Comparison of ENCODE assay signal across 8 cellular contexts in genomic region chr3:184230603-184231528, GRCh38. TPM values are rescaled to one million over a fixed set of nuclear protein-coding genes. Genes with fewer than 3 reads are reported as not detected.
A peak's percentile ranks its signal among the peaks of the same experiment; 100 is the strongest.
DNase-seq lines count a peak whose midpoint lies in the region; ATAC-seq lines count a peak whose summit lies in the region.

No MANE protein-coding gene starts in this region.

- no peak overlapping the region for H3K27ac Mint-ChIP-seq in naive thymus-derived CD4-positive, alpha-beta T cell

- intact Hi-C loops in naive thymus-derived CD4-positive, alpha-beta T cell (cut with micrococcal nuclease), result no loop called here

- H3K36me3 Mint-ChIP-seq in naive thymus-derived CD4-positive, alpha-beta T cell, result no peaks in the 10 kb centered on the region

- H3K4me2 ChIP-seq in BLaER1, result peak overlapping the region; percentile 100

- H3K36me3 ChIP-seq in BLaER1 (no peaks in the 10 kb centered on the region), HUES48 (ENCODE audit: control insufficient read depth, insufficient read depth, low read length) (no peaks in the 10 kb centered on the region)
- no peaks in the 10 kb centered on the region for H3K36me3 ChIP-seq in naive thymus-derived CD4-positive, alpha-beta T cell (ENCODE audit: control insufficient read depth in 2 of 3, insufficient read depth in 3 of 3, low read length in 3 of 3)

- H3K9me3 ChIP-seq in BLaER1, result no peaks in the 10 kb centered on the region
- no peaks in the 10 kb centered on the region for H3K9me3 ChIP-seq in HUES48 (ENCODE audit: control insufficient read depth, insufficient read depth, low read length)
- no peaks in the 10 kb centered on the region for H3K9me3 ChIP-seq in naive thymus-derived CD4-positive, alpha-beta T cell (ENCODE audit: control insufficient read depth in 2 of 3, low read length in 3 of 3)

- peaks cover 34% of the 10 kb centered on the region for H4K20me1 ChIP-seq in BLaER1

- H3K27me3 ChIP-seq in BLaER1, result peaks cover 52% of the 10 kb centered on the region
- H3K27me3 ChIP-seq in HUES48 (ENCODE audit: control insufficient read depth, insufficient read depth, low read length), result peaks cover 64% of the 10 kb centered on the region
- H3K27me3 ChIP-seq in naive thymus-derived CD4-positive, alpha-beta T cell (ENCODE audit: control insufficient read depth in 2 of 2, insufficient read depth in 2 of 2, low read length in 2 of 2), result peaks cover 4 to 17% of the 10 kb centered on the region in 2 donors

- ATAC-seq in naive thymus-derived CD4-positive, alpha-beta T cell, result no peak
- ATAC-seq in HG03457 (IDR thresholded peaks at IDR 0.05; ENCODE audit: unreplicated experiment) (no peak), HG03095 (IDR thresholded peaks at IDR 0.05; ENCODE audit: unreplicated experiment) (no peak), GM18511 (IDR thresholded peaks at IDR 0.05; ENCODE audit: unreplicated experiment) (no peak)

- H3K27ac ChIP-seq in BLaER1 (no peak overlapping the region), HUES48 (ENCODE audit: low read depth, low read length) (no peak overlapping the region)
- H3K27ac ChIP-seq in naive thymus-derived CD4-positive, alpha-beta T cell (ENCODE audit: low read depth, low read length), result no peak overlapping the region

- POLR2A ChIA-PET in naive thymus-derived CD4-positive, alpha-beta T cell (lab: Charles Lee), result no interaction called here

- DNase-seq in astrocyte of the hippocampus (ENCODE audit: low read depth, low spot score) (peak; percentile 16), DMS 273 treated with DMSO at 0.1 percent for 48 hours (lab: John Stamatoyannopoulos, UW) (no peak)
- no peak for DNase-seq in naive thymus-derived CD4-positive, alpha-beta T cell

- H3K27me3 Mint-ChIP-seq in naive thymus-derived CD4-positive, alpha-beta T cell, result peaks cover 41 to 59% (median 48%) of the 10 kb centered on the region in 5 donors

- H3K9me3 Mint-ChIP-seq in naive thymus-derived CD4-positive, alpha-beta T cell, result no peaks in the 10 kb centered on the region

- H3K9ac ChIP-seq in BLaER1 (peak overlapping the region; percentile 63; the same call in 1 of the 2 replicates), HUES48 (ENCODE audit: low read depth, low read length) (no peak overlapping the region)

- peak overlapping the region; percentile 80 for H3K4me3 ChIP-seq in BLaER1
- H3K4me3 ChIP-seq in HUES48 (ENCODE audit: low read depth, low read length), result peak overlapping the region; percentile 68; the same call in 1 of the 2 replicates
- H3K4me3 ChIP-seq in naive thymus-derived CD4-positive, alpha-beta T cell (ENCODE audit: low read length), result no peak overlapping the region

- peak overlapping the region; percentile 60 to 89 (median 78) for H3K4me3 Mint-ChIP-seq in naive thymus-derived CD4-positive, alpha-beta T cell

- CTCF ChIA-PET in naive thymus-derived CD4-positive, alpha-beta T cell (lab: Charles Lee), result interaction anchor here (0.6 to 0.9 kb wide), 2 partner anchors 15 to 19 kb away, joined by 4 read pairs; partner anchors contain the start of gene EEF1AKMT4

- H3K4me1 ChIP-seq in BLaER1 (peaks cover 66% of the 10 kb centered on the region), HUES48 (ENCODE audit: control insufficient read depth, insufficient read depth, low read length) (no peaks in the 10 kb centered on the region; the same call in 1 of the 2 replicates)
- H3K4me1 ChIP-seq in naive thymus-derived CD4-positive, alpha-beta T cell (ENCODE audit: control insufficient read depth in 2 of 2, insufficient read depth in 2 of 2, low read length in 2 of 2), result peaks cover 0 to 5% of the 10 kb centered on the region in 2 donors

- H3K4me1 Mint-ChIP-seq in naive thymus-derived CD4-positive, alpha-beta T cell, result peaks cover 8 to 14% (median 10%) of the 10 kb centered on the region in 7 donors

RNA-seq across cellular contexts. Expression of gene VWA5B2, which starts 1.5 kb away (rescaled TPM):
- not detected for total RNA-seq in naive thymus-derived CD4-positive, alpha-beta T cell
- polyA plus RNA-seq in naive thymus-derived CD4-positive, alpha-beta T cell, result not detected

RNA-seq across cellular contexts. Expression of gene ALG3, which starts 17.9 kb away (rescaled TPM):
- 10 to 100 TPM; 19.4 to 51.0 (median 39.1) TPM for total RNA-seq in naive thymus-derived CD4-positive, alpha-beta T cell
- 10 to 100 TPM; 51.6 to 80.3 TPM for polyA plus RNA-seq in naive thymus-derived CD4-positive, alpha-beta T cell

RNA-seq across cellular contexts. Expression of gene EEF1AKMT4, which starts 18.6 kb away (rescaled TPM):
- 1 to 10 TPM in 4 of 5 experiments, under 1 TPM in 1; 0.27 to 6.6 (median 2.2) TPM for total RNA-seq in naive thymus-derived CD4-positive, alpha-beta T cell
- polyA plus RNA-seq in naive thymus-derived CD4-positive, alpha-beta T cell, result 1 to 10 TPM; 2.4 to 4.4 TPM

RNA-seq across cellular contexts. Expression of gene CAMK2N2, which starts 30.5 kb away (rescaled TPM):
- total RNA-seq in naive thymus-derived CD4-positive, alpha-beta T cell, result not detected
- polyA plus RNA-seq in naive thymus-derived CD4-positive, alpha-beta T cell, result not detected

RNA-seq across cellular contexts. Expression of gene ABCF3, which starts 44.9 kb away (rescaled TPM):
- 100 to 1,000 TPM in 4 of 5 experiments, 10 to 100 TPM in 1; 79.3 to 153 (median 117) TPM for total RNA-seq in naive thymus-derived CD4-positive, alpha-beta T cell
- polyA plus RNA-seq in naive thymus-derived CD4-positive, alpha-beta T cell, result 10 to 100 TPM; 47.0 to 73.5 TPM
